In the genomic region with DNA sequence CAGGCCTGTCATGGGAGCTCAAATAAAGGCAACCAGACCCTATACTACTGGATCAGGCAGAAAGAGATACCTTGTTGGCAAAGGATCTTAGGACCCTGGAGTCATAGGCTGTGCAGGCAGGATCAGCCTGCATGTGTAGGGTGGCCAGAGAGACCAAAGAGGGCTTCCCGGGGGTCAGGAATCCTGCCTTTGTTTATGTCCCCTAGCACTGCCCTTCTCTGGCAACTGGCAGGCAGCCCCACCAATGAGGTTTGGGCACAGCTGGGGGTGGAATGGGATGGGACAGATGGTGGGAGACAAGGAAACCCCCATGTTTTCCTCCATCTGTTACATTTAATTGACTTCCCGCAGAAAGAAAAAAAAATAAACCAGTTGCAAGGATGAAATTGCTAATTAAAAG, we compare ENCODE assay signal across 15 cellular contexts.
"Had no signal": no experiment of that assay in that cellular context is flagged by ENCODE, and none has a peak within 500 bp of the region (broad histone marks: within the 10 kb centered on the region; RNA-seq: fewer than 3 reads in every experiment).

No MANE protein-coding gene starts in this region.

- DNase-seq: activated CD4-positive, alpha-beta memory T cell treated with anti-CD3 and anti-CD28 coated beads for 36 hours; activated CD4-positive, alpha-beta T cell treated with anti-CD3 and anti-CD28 coated beads for 1 hour; activated T-cell treated with anti-CD3 and anti-CD28 coated beads, Interleukin-2, amount 50 U/mL, for 48 hours; effector CD4-positive, alpha-beta T cell; heart right ventricle; left ventricle myocardium inferior; mesenchymal stem cell; stimulated activated CD4-positive, alpha-beta T cell treated with anti-CD3 and anti-CD28 coated beads, Interleukin-2, amount 100 ng/mL, for 24 hours; stimulated activated naive CD4-positive, alpha-beta T cell had no signal

- H3K36me3 Mint-ChIP-seq: activated CD4-positive, alpha-beta memory T cell treated with anti-CD3 and anti-CD28 coated beads for 36 hours; natural killer cell treated with Interleukin-12 subunit alpha and Interleukin-12 subunit beta and Interleukin-15 and Interleukin-18, amount 100 ng/mL, for 72 hours; type B pancreatic cell had no signal

- H3K4me1 ChIP-seq: ascending aorta, heart right ventricle, left ventricle myocardium inferior had no signal

- H3K9me3 Mint-ChIP-seq: activated CD4-positive, alpha-beta memory T cell treated with anti-CD3 and anti-CD28 coated beads for 36 hours; natural killer cell treated with Interleukin-12 subunit alpha and Interleukin-12 subunit beta and Interleukin-15 and Interleukin-18, amount 100 ng/mL, for 72 hours; type B pancreatic cell had no signal

- H3K4me3 Mint-ChIP-seq: activated CD4-positive, alpha-beta memory T cell treated with anti-CD3 and anti-CD28 coated beads for 36 hours; natural killer cell treated with Interleukin-12 subunit alpha and Interleukin-12 subunit beta and Interleukin-15 and Interleukin-18, amount 100 ng/mL, for 72 hours; type B pancreatic cell had no signal

- H3K4me3 ChIP-seq: ascending aorta, coronary artery, heart right ventricle, left ventricle myocardium inferior, suprapubic skin had no signal

- H3K9me3 ChIP-seq: ascending aorta, heart right ventricle, left ventricle myocardium inferior, suprapubic skin had no signal

- H3K36me3 ChIP-seq: ascending aorta, heart right ventricle, left ventricle myocardium inferior, suprapubic skin had no signal

- H3K27ac ChIP-seq: ascending aorta, coronary artery, heart right ventricle, left ventricle myocardium inferior, suprapubic skin had no signal

- H3K27ac Mint-ChIP-seq: activated CD4-positive, alpha-beta memory T cell treated with anti-CD3 and anti-CD28 coated beads for 36 hours; natural killer cell treated with Interleukin-12 subunit alpha and Interleukin-12 subunit beta and Interleukin-15 and Interleukin-18, amount 100 ng/mL, for 72 hours; type B pancreatic cell had no signal

- H3K27me3 ChIP-seq: ascending aorta had no signal

- ATAC-seq: heart right ventricle; natural killer cell treated with Interleukin-12 subunit alpha and Interleukin-12 subunit beta and Interleukin-15 and Interleukin-18, amount 100 ng/mL, for 72 hours; sciatic nerve had no signal
